In the genomic region with DNA sequence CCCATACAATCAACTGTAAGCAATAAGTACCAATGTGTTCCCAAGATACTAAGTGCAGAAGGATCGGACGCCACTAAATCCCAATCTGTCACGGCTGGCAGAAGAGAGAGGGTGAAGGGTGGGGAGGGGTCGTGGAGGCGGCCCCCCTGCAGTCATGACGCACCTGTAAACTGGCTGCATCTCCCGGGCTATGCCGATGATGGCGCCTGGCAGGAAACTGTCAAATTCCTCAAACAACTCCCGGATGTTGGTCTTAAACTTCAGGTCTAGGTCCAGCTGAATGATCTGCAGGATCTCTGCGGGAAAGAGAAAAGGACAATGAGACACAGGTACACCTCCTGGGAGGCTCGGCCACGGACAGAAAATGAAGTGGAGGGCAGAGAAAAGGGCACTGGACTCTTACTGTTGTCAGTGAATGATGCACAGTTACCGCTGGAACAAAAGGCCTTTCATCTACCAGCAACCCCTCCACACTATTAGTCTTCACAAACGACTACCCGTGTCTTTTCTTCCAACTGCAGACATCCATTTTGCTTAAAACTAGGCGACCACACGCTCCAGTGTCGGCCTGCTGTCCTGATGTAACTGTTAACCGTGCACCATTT, we compare ENCODE assay signal across 13 cellular contexts.
DNase-seq lines count a peak whose midpoint lies in the region; ATAC-seq and TF ChIP-seq lines count a peak whose summit lies in the region.
"Had no signal": no experiment of that assay in that cellular context is flagged by ENCODE, and none has a peak within 500 bp of the region (broad histone marks: within the 10 kb centered on the region; RNA-seq: fewer than 3 reads in every experiment).

No MANE protein-coding gene starts in this region.

- TF ChIP-seq EP300 in stomach (IDR thresholded peaks at IDR 0.05): no peak

- peaks cover 75% of the 10 kb centered on the region for H3K4me1 ChIP-seq in mesodermal cell (ENCODE audit: control insufficient read depth, insufficient read depth, low read length, poor library complexity, severe bottlenecking)
- H3K4me1 ChIP-seq in stomach: peaks cover 60 to 86% (median 75%) of the 10 kb centered on the region in 4 donors

- no peak overlapping the region for H3K4me3 ChIP-seq in mesodermal cell (ENCODE audit: extremely low read depth, insufficient read depth, low read length, poor library complexity, severe bottlenecking)
- no peak overlapping the region for H3K4me3 ChIP-seq in stomach
- no peak overlapping the region for H3K4me3 ChIP-seq in H7 (ENCODE audit: insufficient read depth, low read depth, low read length)
- H3K4me3 ChIP-seq: upper lobe of right lung had no signal

- H3K4me1 Mint-ChIP-seq in IgD-negative memory B cell (peaks cover 61 to 76% (median 69%) of the 10 kb centered on the region in 3 donors), brain (peaks cover 78% of the 10 kb centered on the region)

- H3K27ac Mint-ChIP-seq in IgD-negative memory B cell (peak overlapping the region; percentile 79 to 95 (median 93)), brain (peak overlapping the region; percentile 90 to 98 (median 96))

- no peak for TF ChIP-seq POLR2A in stomach (IDR thresholded peaks at IDR 0.05)

- intact Hi-C loops in stomach (cut with DNase I; ENCODE audit: low total_unique reads): no loop called here

- ATAC-seq in HG03378 (IDR thresholded peaks at IDR 0.05; ENCODE audit: unreplicated experiment) (no peak), GM18502 (IDR thresholded peaks at IDR 0.05; ENCODE audit: poor library complexity, unreplicated experiment) (no peak)
- ATAC-seq: upper lobe of right lung had no signal

- 88 to 89% methylated on average over 15 to 18 of the region's 20 CpGs for WGBS in mesodermal cell (ENCODE audit: insufficient coverage in 2 of 2), 2 experiments
- 74 to 92% (median 88%) methylated on average over 17 to 20 of the region's 20 CpGs for WGBS in stomach, 5 donors

- H3K27ac ChIP-seq in mesodermal cell (ENCODE audit: low read depth, low read length, severe bottlenecking) (peak overlapping the region; percentile 43), stomach (peak overlapping the region in 4 of 5 donors; percentile 86 to 92 (median 88))

- H3K27me3 Mint-ChIP-seq in IgD-negative memory B cell: no peaks in the 10 kb centered on the region
- peaks cover 3% of the 10 kb centered on the region for H3K27me3 Mint-ChIP-seq in brain

- no peaks in the 10 kb centered on the region for H3K9me3 Mint-ChIP-seq in IgD-negative memory B cell
- peaks cover 0 to 2% (median 0%) of the 10 kb centered on the region in 5 experiments for H3K9me3 Mint-ChIP-seq in brain

- peak overlapping the region in 2 of 4 donors; percentile 16 to 71 for H3K4me3 Mint-ChIP-seq in IgD-negative memory B cell
- H3K4me3 Mint-ChIP-seq in brain: no peak overlapping the region

- H3K27me3 ChIP-seq in stomach: no peaks in the 10 kb centered on the region
- no peaks in the 10 kb centered on the region for H3K27me3 ChIP-seq in H7 (ENCODE audit: control insufficient read depth, insufficient read depth, low read length)
- H3K27me3 ChIP-seq: upper lobe of right lung had no signal

- DNase-seq in stomach: no peak
- DNase-seq in A172 (ENCODE audit: low spot score): no peak
- no peak for DNase-seq in H7
- DNase-seq: activated CD4-positive, CD25-positive, alpha-beta regulatory T cell treated with anti-CD3 and anti-CD28 coated beads, Interleukin-2, amount 50 U/mL, for 72 hours; activated naive CD4-positive, alpha-beta T cell; AML-193; NCI-H1092; upper lobe of right lung had no signal

- H3K9me3 ChIP-seq in mesodermal cell (ENCODE audit: control insufficient read depth, low read length) (no peaks in the 10 kb centered on the region), stomach (no peaks in the 10 kb centered on the region)
- H3K9me3 ChIP-seq: upper lobe of right lung had no signal

- H3K36me3 Mint-ChIP-seq in IgD-negative memory B cell: no peaks in the 10 kb centered on the region
- peaks cover 14% of the 10 kb centered on the region for H3K36me3 Mint-ChIP-seq in brain

- H3K36me3 ChIP-seq in mesodermal cell (ENCODE audit: control insufficient read depth, insufficient read depth, low read length) (peaks cover 9% of the 10 kb centered on the region), stomach (no peaks in the 10 kb centered on the region), H7 (replicated peaks; ENCODE audit: control insufficient read depth, insufficient read depth, low read length) (no peaks in the 10 kb centered on the region)
- H3K36me3 ChIP-seq: upper lobe of right lung had no signal

- TF ChIP-seq CTCF in brain (conservative IDR thresholded peaks at IDR 0.05) (no peak), stomach (IDR thresholded peaks at IDR 0.05) (no peak)
